ENCODE assay signal across 8 cellular contexts in genomic region chr22:21641417-21641794, GRCh38. TPM values are rescaled to one million over a fixed set of nuclear protein-coding genes. Genes with fewer than 3 reads are reported as not detected.
DNase-seq lines count a peak whose midpoint lies in the region; ATAC-seq, FAIRE-seq and TF ChIP-seq lines count a peak whose summit lies in the region.

No MANE protein-coding gene starts in this region.

- DNase-seq in CD8-positive, alpha-beta memory T cell = no peak
- peak; percentile 52 for DNase-seq in GM20000 (ENCODE audit: low spot score)
- DNase-seq in NCI-H748 treated with DMSO at 0.1 percent for 48 hours (lab: John Stamatoyannopoulos, UW) = peak; percentile 7
- DNase-seq in mammary epithelial cell = peak; percentile 52
- peak; percentile 61 for DNase-seq in kidney
- no peak for DNase-seq in stimulated activated naive B cell treated with anti-CD40 and anti-IgM and Interleukin-4, amounts not matched to agents 10 μg/mL and 1 μg/mL and 100 μg/mL, for 72 hours

- peaks cover 8% of the 10 kb centered on the region for H3K36me3 ChIP-seq in CD8-positive, alpha-beta memory T cell (ENCODE audit: insufficient read depth, low read length)
- H3K36me3 ChIP-seq in mammary epithelial cell (ENCODE audit: insufficient read depth, low read length) (peaks cover 5% of the 10 kb centered on the region), kidney (ENCODE audit: control insufficient read depth in 1 of 2, insufficient read depth in 2 of 2, low read length in 2 of 2) (no peaks in the 10 kb centered on the region)

- dilution Hi-C loops in mammary epithelial cell (cut with HindIII; ENCODE audit: low sequenced_read_pairs) = no loop called here

- peak overlapping the region; percentile 68 for H3K4me2 ChIP-seq in mammary epithelial cell (ENCODE audit: insufficient read depth, low read depth, low read length)

- peaks cover 0 to 21% (median 1%) of the 10 kb centered on the region in 3 donors for H3K36me3 Mint-ChIP-seq in CD8-positive, alpha-beta memory T cell
- H3K36me3 Mint-ChIP-seq in stimulated activated naive B cell treated with anti-CD40 and anti-IgM and Interleukin-4, amounts not matched to agents 10 μg/mL and 1 μg/mL and 100 μg/mL, for 72 hours = peaks cover 8 to 17% of the 10 kb centered on the region in 2 donors

- no peak for FAIRE-seq in kidney (lab: Jason Lieb, UNC)

- peak overlapping the region; percentile 77 to 91 (median 87) for H3K4me3 Mint-ChIP-seq in CD8-positive, alpha-beta memory T cell
- peak overlapping the region; percentile 92 to 98 for H3K4me3 Mint-ChIP-seq in stimulated activated naive B cell treated with anti-CD40 and anti-IgM and Interleukin-4, amounts not matched to agents 10 μg/mL and 1 μg/mL and 100 μg/mL, for 72 hours

- peak overlapping the region; percentile 87 for H2AFZ ChIP-seq in mammary epithelial cell (ENCODE audit: low read depth, low read length)

- TSS peak; percentile 19 for BruUV-seq in mammary epithelial cell (replicated peaks; lab: Mats Ljungman, UMichigan)

- H3K79me2 ChIP-seq in mammary epithelial cell (ENCODE audit: insufficient read depth, low read length) = peaks cover 20% of the 10 kb centered on the region

- H3K4me3 ChIP-seq in CD8-positive, alpha-beta memory T cell (ENCODE audit: low read length) = peak overlapping the region; percentile 75
- H3K4me3 ChIP-seq in mammary epithelial cell (replicated peaks in 1 of 3; ENCODE audit: insufficient read depth in 1 of 3, low read depth in 2 of 3, low read length in 3 of 3) (peak overlapping the region; percentile 28 to 71 (median 44)), kidney (ENCODE audit: low read length in 2 of 2) (peak overlapping the region; percentile 71)

- peaks cover 19% of the 10 kb centered on the region for H3K4me1 ChIP-seq in CD8-positive, alpha-beta memory T cell (ENCODE audit: insufficient read depth, low read length)
- peaks cover 17% of the 10 kb centered on the region for H3K4me1 ChIP-seq in mammary epithelial cell (ENCODE audit: insufficient read depth, low read length)
- H3K4me1 ChIP-seq in kidney (ENCODE audit: control insufficient read depth in 1 of 2, insufficient read depth in 1 of 2, low read depth in 1 of 2, low read length in 2 of 2) = peaks cover 0 to 12% of the 10 kb centered on the region in 2 donors

- H3K9me3 Mint-ChIP-seq in CD8-positive, alpha-beta memory T cell = no peaks in the 10 kb centered on the region
- no peaks in the 10 kb centered on the region for H3K9me3 Mint-ChIP-seq in stimulated activated naive B cell treated with anti-CD40 and anti-IgM and Interleukin-4, amounts not matched to agents 10 μg/mL and 1 μg/mL and 100 μg/mL, for 72 hours

- H3K9ac ChIP-seq in mammary epithelial cell (ENCODE audit: insufficient read depth, low read length) = peak overlapping the region; percentile 49
- H3K9ac ChIP-seq in kidney (ENCODE audit: low read length in 2 of 2) = peak overlapping the region; percentile 26 to 35

- peaks cover 25 to 27% (median 26%) of the 10 kb centered on the region in 3 donors for H3K4me1 Mint-ChIP-seq in CD8-positive, alpha-beta memory T cell
- peaks cover 25 to 39% of the 10 kb centered on the region in 2 donors for H3K4me1 Mint-ChIP-seq in stimulated activated naive B cell treated with anti-CD40 and anti-IgM and Interleukin-4, amounts not matched to agents 10 μg/mL and 1 μg/mL and 100 μg/mL, for 72 hours

- peak overlapping the region; percentile 96 for H3K27ac ChIP-seq in CD8-positive, alpha-beta memory T cell (ENCODE audit: low read depth, low read length)
- H3K27ac ChIP-seq in mammary epithelial cell (ENCODE audit: insufficient read depth, low read depth, low read length) (peak overlapping the region; percentile 63), kidney (ENCODE audit: low read depth in 2 of 2, low read length in 2 of 2) (no peak overlapping the region)

- TF ChIP-seq CTCF in GM20000 (IDR thresholded peaks at IDR 0.05; ENCODE audit: extremely low read depth, missing control alignments) = no peak
- peak; percentile 30 to 56 for TF ChIP-seq CTCF in mammary epithelial cell (conservative IDR thresholded peaks at IDR 0.05 in 1 of 2, IDR thresholded peaks at IDR 0.05 in 1 of 2; ENCODE audit: extremely low read depth in 1 of 2, insufficient read depth in 1 of 2, low read depth in 1 of 2, low read length in 2 of 2)
- TF ChIP-seq CTCF in kidney (IDR thresholded peaks at IDR 0.05; ENCODE audit: borderline replicate concordance, extremely low read depth, insufficient read depth) = peak; percentile 36

- H3K27me3 Mint-ChIP-seq in CD8-positive, alpha-beta memory T cell = no peaks in the 10 kb centered on the region
- H3K27me3 Mint-ChIP-seq in stimulated activated naive B cell treated with anti-CD40 and anti-IgM and Interleukin-4, amounts not matched to agents 10 μg/mL and 1 μg/mL and 100 μg/mL, for 72 hours = no peaks in the 10 kb centered on the region

- CTCF ChIA-PET in CD8-positive, alpha-beta memory T cell (lab: Charles Lee) = interaction anchor here (1.4 to 5.4 kb wide), 5 partner anchors 11 to 297 kb away, joined by 3 to 99 read pairs (median 5); partner anchors contain the start of genes CCDC116 and YDJC
- CTCF ChIA-PET in mammary epithelial cell (lab: Charles Lee; ENCODE audit: low non-redundant PET) = interaction anchor here (0.6 to 1.3 kb wide), 2 partner anchors 12 to 540 kb away, joined by 5 to 9 read pairs; partner anchors contain the start of gene YDJC

- intact Hi-C loops in mammary epithelial cell (cut with micrococcal nuclease) (loop anchor here (10.0 kb wide), 1 partner anchor 47 kb away; no protein-coding TSS in a partner anchor), kidney (cut with DNase I) (no loop called here)

- H4K20me1 ChIP-seq in mammary epithelial cell (ENCODE audit: insufficient read depth, low read length) = no peaks in the 10 kb centered on the region

- 3% methylated on average over 9 of the region's 9 CpGs for whole genome bisulfite sequencing in mammary epithelial cell (ENCODE audit: low coverage, missing lambda C conversion rate)

- H3K27me3 ChIP-seq in CD8-positive, alpha-beta memory T cell (ENCODE audit: insufficient read depth, low read length, poor library complexity, severe bottlenecking) = no peaks in the 10 kb centered on the region
- H3K27me3 ChIP-seq in mammary epithelial cell (ENCODE audit: insufficient read depth, low read length) = no peaks in the 10 kb centered on the region

- peak overlapping the region in 7 of 8 donors; percentile 77 to 99 (median 91) for H3K27ac Mint-ChIP-seq in CD8-positive, alpha-beta memory T cell
- H3K27ac Mint-ChIP-seq in stimulated activated naive B cell treated with anti-CD40 and anti-IgM and Interleukin-4, amounts not matched to agents 10 μg/mL and 1 μg/mL and 100 μg/mL, for 72 hours = peak overlapping the region; percentile 90

- POLR2A ChIA-PET in CD8-positive, alpha-beta memory T cell (lab: Charles Lee) = interaction anchor here (0.8 to 6.0 kb wide), 4 partner anchors 9 to 25 kb away, joined by 3 to 76 read pairs (median 10); partner anchors contain the start of genes CCDC116 and YDJC

- H3K9me3 ChIP-seq in CD8-positive, alpha-beta memory T cell (ENCODE audit: low read length) = no peaks in the 10 kb centered on the region
- H3K9me3 ChIP-seq in mammary epithelial cell (replicated peaks; ENCODE audit: insufficient read depth, low read length) (no peaks in the 10 kb centered on the region), kidney (ENCODE audit: control insufficient read depth in 1 of 2, low read length in 2 of 2) (no peaks in the 10 kb centered on the region)

- in situ Hi-C loops in mammary epithelial cell (cut with MboI; ENCODE audit: low sequenced_read_pairs in 2 of 2) = no loop called here

- ATAC-seq in stimulated activated naive B cell treated with anti-CD40 and anti-IgM and Interleukin-4, amounts not matched to agents 10 μg/mL and 1 μg/mL and 100 μg/mL, for 72 hours (replicated peaks) = no peak
- no peak for ATAC-seq in HG03342 (IDR thresholded peaks at IDR 0.05; ENCODE audit: unreplicated experiment)
- no peak for ATAC-seq in GM21786 (IDR thresholded peaks at IDR 0.05; ENCODE audit: unreplicated experiment)

RNA-seq across cellular contexts. Expression of gene SDF2L1, which starts 0.7 kb away (rescaled TPM):
- 10 to 100 TPM; 71.5 to 74.7 TPM for total RNA-seq in CD8-positive, alpha-beta memory T cell
- polyA plus RNA-seq in CD8-positive, alpha-beta memory T cell = 99.6 TPM
- total RNA-seq in mammary epithelial cell (10 to 100 TPM; 13.3 to 52.0 TPM), kidney (56.1 TPM)
- polyA plus RNA-seq in mammary epithelial cell (56.2 TPM), kidney (ENCODE audit: insufficient read depth, low read depth, low replicate concordance) (79.6 TPM)
- polyA minus RNA-seq in mammary epithelial cell = 14.6 TPM

RNA-seq across cellular contexts. Expression of gene CCDC116, which starts 8.8 kb away (rescaled TPM):
- under 1 TPM; 0.48 to 0.51 TPM for total RNA-seq in CD8-positive, alpha-beta memory T cell
- polyA plus RNA-seq in CD8-positive, alpha-beta memory T cell = not detected
- total RNA-seq in mammary epithelial cell = under 1 TPM; 0.17 to 0.31 TPM
- 0.03 TPM for polyA plus RNA-seq in mammary epithelial cell
- polyA minus RNA-seq in mammary epithelial cell = not detected
- 0.22 TPM for total RNA-seq in kidney
- polyA plus RNA-seq in kidney (ENCODE audit: insufficient read depth, low read depth, low replicate concordance) = 0.22 TPM

RNA-seq across cellular contexts. Expression of gene YDJC, which starts 11.6 kb away (rescaled TPM):
- 10 to 100 TPM; 75.2 to 79.0 TPM for total RNA-seq in CD8-positive, alpha-beta memory T cell
- 61.1 TPM for polyA plus RNA-seq in CD8-positive, alpha-beta memory T cell
- total RNA-seq in mammary epithelial cell = 10 to 100 TPM; 33.8 to 47.6 TPM
- 41.1 TPM for polyA plus RNA-seq in mammary epithelial cell
- polyA minus RNA-seq in mammary epithelial cell = 29.9 TPM
- total RNA-seq in kidney = 24.7 TPM
- 28.2 TPM for polyA plus RNA-seq in kidney (ENCODE audit: insufficient read depth, low read depth, low replicate concordance)

RNA-seq across cellular contexts. Expression of gene PPIL2, which starts 24.4 kb away (rescaled TPM):
- total RNA-seq in CD8-positive, alpha-beta memory T cell = 10 to 100 TPM; 42.4 to 47.3 TPM
- polyA plus RNA-seq in CD8-positive, alpha-beta memory T cell = 38.7 TPM
- 10 to 100 TPM; 18.2 to 35.2 TPM for total RNA-seq in mammary epithelial cell
- polyA plus RNA-seq in mammary epithelial cell = 21.8 TPM
- polyA minus RNA-seq in mammary epithelial cell = 35.6 TPM
- total RNA-seq in kidney = 46.9 TPM
- polyA plus RNA-seq in kidney (ENCODE audit: insufficient read depth, low read depth, low replicate concordance) = 31.6 TPM

Comparison
In these comparisons a context has a peak if more than half of its experiments do, and no peak if none do; other contexts are left out.
1. DNase-seq: peak in GM20000 (single experiment), NCI-H748 treated with DMSO at 0.1 percent for 48 hours (single experiment), mammary epithelial cell (single experiment) and kidney (single experiment); none in CD8-positive, alpha-beta memory T cell (0 of 5) and stimulated activated naive B cell treated with anti-CD40 and anti-IgM and Interleukin-4, amounts not matched to agents 10 μg/mL and 1 μg/mL and 100 μg/mL, for 72 hours (single experiment).
2. H3K27ac ChIP-seq: peak in CD8-positive, alpha-beta memory T cell (single experiment) and mammary epithelial cell (single experiment); none in kidney (0 of 2).
3. Peak in every context shown above with its lines, with median percentiles within 50 percentile points of each other: H3K4me3 ChIP-seq.